Comparison of ENCODE assay signal across 27 cellular contexts in genomic region chr11:16841984-16842383, GRCh38.
DNase-seq lines count a peak whose midpoint lies in the region; ATAC-seq and TF ChIP-seq lines count a peak whose summit lies in the region.
"Had no signal": no experiment of that assay in that cellular context is flagged by ENCODE, and none has a peak within 500 bp of the region (broad histone marks: within the 10 kb centered on the region; RNA-seq: fewer than 3 reads in every experiment).

No MANE protein-coding gene starts in this region.

- ATAC-seq in HG03060 (IDR thresholded peaks at IDR 0.05; ENCODE audit: low read depth, unreplicated experiment) (peak; percentile 61), GM21447 (IDR thresholded peaks at IDR 0.05; ENCODE audit: unreplicated experiment) (no peak)
- ATAC-seq: activated CD4-positive, CD25-positive, alpha-beta regulatory T cell treated with anti-CD3 and anti-CD28 coated beads, Interleukin-2, amount 50 U/mL, for 24 hours; activated T-cell treated with anti-CD3 and anti-CD28 coated beads, Interleukin-2, amount 50 U/mL, for 72 hours; esophagus mucosa; stimulated activated effector memory CD8-positive, alpha-beta T cell treated with anti-CD3 and anti-CD28 coated beads, Interleukin-12 subunit alpha, Interleukin-12 subunit beta, amount 100 ng/mL, for 72 hours had no signal

- no peaks in the 10 kb centered on the region for H3K4me1 ChIP-seq in endodermal cell (ENCODE audit: control insufficient read depth, insufficient read depth, low read length)
- H3K4me1 ChIP-seq: adrenal gland, upper lobe of left lung had no signal

- no peak overlapping the region for H3K27ac ChIP-seq in endodermal cell (ENCODE audit: low read depth, low read length)
- H3K27ac ChIP-seq: 22Rv1, adrenal gland, C4-2B, left ventricle myocardium inferior, ovary, upper lobe of left lung had no signal

- no peak for TF ChIP-seq CTCF in endodermal cell (conservative IDR thresholded peaks at IDR 0.05)
- TF ChIP-seq CTCF in GM10248 (IDR thresholded peaks at IDR 0.05; ENCODE audit: control extremely low read depth, extremely low read depth, low read depth, missing control alignments), result no peak

- H3K4me3 ChIP-seq in endodermal cell (ENCODE audit: low read length), result no peak overlapping the region
- H3K4me3 ChIP-seq: adrenal gland, left ventricle myocardium inferior, ovary, upper lobe of left lung had no signal

- no peaks in the 10 kb centered on the region for H3K27me3 Mint-ChIP-seq in endodermal cell (ENCODE audit: insufficient read depth)
- H3K27me3 Mint-ChIP-seq: activated CD4-positive, alpha-beta memory T cell treated with anti-CD3 and anti-CD28 coated beads for 36 hours had no signal

- H3K27me3 ChIP-seq in endodermal cell (ENCODE audit: control insufficient read depth, insufficient read depth, low read length, poor library complexity, severe bottlenecking), result no peaks in the 10 kb centered on the region
- H3K27me3 ChIP-seq: adrenal gland, ovary, upper lobe of left lung had no signal

- DNase-seq in NCI-H82 (lab: John Stamatoyannopoulos, UW) (peak; percentile 36), NCI-H82 treated with DMSO at 0.1 percent for 48 hours (lab: John Stamatoyannopoulos, UW; ENCODE audit: unreplicated experiment) (no peak), NCI-H1694 (lab: John Stamatoyannopoulos, UW) (peak; percentile 55), endodermal cell (no peak), GM10248 (ENCODE audit: extremely low spot score) (no peak)
- no peak for DNase-seq in activated naive CD4-positive, alpha-beta T cell treated with anti-CD3 and anti-CD28 coated beads, Interleukin-2, amount 50 U/mL, for 16 hours
- DNase-seq: activated CD4-positive, alpha-beta memory T cell treated with anti-CD3 and anti-CD28 coated beads for 36 hours; activated T-cell treated with anti-CD3 and anti-CD28 coated beads, Interleukin-2, amount 50 U/mL, for 72 hours; adrenal gland; cerebellar nuclear complex; COR-L47; dermis blood vessel endothelial cell; glutamatergic neuron; HCEC 1CT; left ventricle myocardium inferior; mesenchymal stem cell; NCI-H146; ovary; upper lobe of left lung had no signal

- WGBS in endodermal cell (ENCODE audit: insufficient coverage in 1 of 2, insufficient read length in 1 of 2), 2 experiments, result 89 to 93% methylated on average over 4 of the region's 4 CpGs

- no peak overlapping the region for H3K27ac Mint-ChIP-seq in endodermal cell
- H3K27ac Mint-ChIP-seq: activated CD4-positive, alpha-beta memory T cell treated with anti-CD3 and anti-CD28 coated beads for 36 hours; activated T-cell treated with anti-CD3 and anti-CD28 coated beads, Interleukin-2, amount 50 U/mL, for 72 hours; brain; stimulated activated effector memory CD8-positive, alpha-beta T cell treated with anti-CD3 and anti-CD28 coated beads, Interleukin-12 subunit alpha, Interleukin-12 subunit beta, amount 100 ng/mL, for 72 hours had no signal

- peaks cover 21% of the 10 kb centered on the region for H3K36me3 Mint-ChIP-seq in endodermal cell (ENCODE audit: low read depth)

- POLR2A ChIA-PET in GM10248 (lab: Yijun Ruan, JAX), result no interaction called here

- no peaks in the 10 kb centered on the region for H3K9me3 ChIP-seq in endodermal cell (ENCODE audit: control insufficient read depth, low read length)
- H3K9me3 ChIP-seq: adrenal gland, left ventricle myocardium inferior, ovary, upper lobe of left lung had no signal

- peaks cover 2% of the 10 kb centered on the region for H3K4me1 Mint-ChIP-seq in endodermal cell
- H3K4me1 Mint-ChIP-seq: stimulated activated effector memory CD8-positive, alpha-beta T cell treated with anti-CD3 and anti-CD28 coated beads, Interleukin-12 subunit alpha, Interleukin-12 subunit beta, amount 100 ng/mL, for 72 hours had no signal

- H3K9ac ChIP-seq in endodermal cell (ENCODE audit: extremely low read depth, low read length, poor library complexity, severe bottlenecking), result no peak overlapping the region

- no peaks in the 10 kb centered on the region for H3K9me3 Mint-ChIP-seq in endodermal cell
- H3K9me3 Mint-ChIP-seq: activated CD4-positive, alpha-beta memory T cell treated with anti-CD3 and anti-CD28 coated beads for 36 hours; activated T-cell treated with anti-CD3 and anti-CD28 coated beads, Interleukin-2, amount 50 U/mL, for 72 hours; stimulated activated effector memory CD8-positive, alpha-beta T cell treated with anti-CD3 and anti-CD28 coated beads, Interleukin-12 subunit alpha, Interleukin-12 subunit beta, amount 100 ng/mL, for 72 hours had no signal

- CTCF ChIA-PET in GM10248 (lab: Yijun Ruan, JAX), result interaction anchor here (1.0 to 1.9 kb wide), 2 partner anchors 22 to 53 kb away, joined by 3 to 8 read pairs; no protein-coding TSS in a partner anchor

- H3K4me3 Mint-ChIP-seq in endodermal cell, result no peak overlapping the region
- H3K4me3 Mint-ChIP-seq: activated CD4-positive, alpha-beta memory T cell treated with anti-CD3 and anti-CD28 coated beads for 36 hours; activated T-cell treated with anti-CD3 and anti-CD28 coated beads, Interleukin-2, amount 50 U/mL, for 72 hours; brain; stimulated activated effector memory CD8-positive, alpha-beta T cell treated with anti-CD3 and anti-CD28 coated beads, Interleukin-12 subunit alpha, Interleukin-12 subunit beta, amount 100 ng/mL, for 72 hours had no signal

- peaks cover 33% of the 10 kb centered on the region for H3K36me3 ChIP-seq in endodermal cell (ENCODE audit: control insufficient read depth, insufficient read depth, low read length)
- H3K36me3 ChIP-seq: adrenal gland, ovary had no signal

Comparison
In these comparisons a context has a peak if more than half of its experiments do, and no peak if none do; other contexts are left out.
1. DNase-seq: peak in NCI-H82 (single experiment) and NCI-H1694 (single experiment); none in NCI-H82 treated with DMSO at 0.1 percent for 48 hours (single experiment), endodermal cell (single experiment), activated naive CD4-positive, alpha-beta T cell treated with anti-CD3 and anti-CD28 coated beads, Interleukin-2, amount 50 U/mL, for 16 hours (single experiment) and GM10248 (single experiment).